In the genomic region with DNA sequence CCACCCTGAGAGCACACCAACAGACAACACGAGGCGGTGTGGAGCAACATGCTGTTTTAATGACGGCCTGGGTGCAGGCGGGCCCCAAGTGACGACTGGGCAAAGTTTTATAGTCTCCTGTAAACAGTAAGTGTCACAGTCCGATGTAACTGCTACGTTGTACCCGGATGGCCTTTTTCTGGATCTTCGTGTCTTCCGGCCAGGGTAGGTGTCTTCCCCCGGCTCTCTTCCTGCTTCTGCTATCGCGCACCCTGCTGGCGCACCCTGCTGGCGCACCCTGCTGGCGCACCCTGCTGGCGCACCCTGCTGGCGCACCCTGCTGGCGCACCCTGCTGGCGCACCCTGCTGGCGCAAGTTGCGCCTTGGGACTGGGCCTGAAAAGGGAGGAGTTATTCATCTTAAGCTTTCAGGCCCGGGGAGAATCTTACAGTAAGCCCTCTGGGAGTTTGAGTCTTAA, we compare ENCODE assay signal across 18 cellular contexts.
A peak's percentile ranks its signal among the peaks of the same experiment; 100 is the strongest.
DNase-seq lines count a peak whose midpoint lies in the region; ATAC-seq, FAIRE-seq and TF ChIP-seq lines count a peak whose summit lies in the region.
"Had no signal": no experiment of that assay in that cellular context is flagged by ENCODE, and none has a peak within 500 bp of the region (broad histone marks: within the 10 kb centered on the region; RNA-seq: fewer than 3 reads in every experiment).

No MANE protein-coding gene starts in this region.

- WGBS in K562 (ENCODE audit: insufficient coverage, low coverage, missing lambda C conversion rate), result 18% methylated on average over 23 of the region's 23 CpGs

- no peaks in the 10 kb centered on the region for H3K9me1 ChIP-seq in K562 (ENCODE audit: control insufficient read depth, insufficient read depth, low read length)

- no peaks in the 10 kb centered on the region for H3K27me3 ChIP-seq in GM06990 (replicated peaks; ENCODE audit: control insufficient read depth, insufficient read depth, low read length)
- no peaks in the 10 kb centered on the region for H3K27me3 ChIP-seq in K562 (ENCODE audit: control insufficient read depth in 2 of 2, insufficient read depth in 2 of 2, low read length in 2 of 2)
- H3K27me3 ChIP-seq: heart right ventricle had no signal

- H3K27me3 Mint-ChIP-seq in HFFc6 (ENCODE audit: insufficient read depth), result no peaks in the 10 kb centered on the region
- H3K27me3 Mint-ChIP-seq in neural crest cell (ENCODE audit: low read depth), result no peaks in the 10 kb centered on the region
- H3K27me3 Mint-ChIP-seq: activated B cell treated with CpG ODN at 0.5 μM for 24 hours; activated naive CD8-positive, alpha-beta T cell; CD4-positive, alpha-beta memory T cell had no signal

- in situ Hi-C loops in K562 (cut with MboI), result no loop called here

- BruUV-seq in K562 (replicated peaks; lab: Mats Ljungman, UMichigan), result no TSS peak

- POLR2A ChIA-PET in K562 (lab: Yijun Ruan, JAX), result no interaction called here

- no peak overlapping the region for H3K4me3 Mint-ChIP-seq in HFFc6
- no peak overlapping the region for H3K4me3 Mint-ChIP-seq in neural crest cell
- H3K4me3 Mint-ChIP-seq in stimulated activated effector memory CD8-positive, alpha-beta T cell treated with anti-CD3 and anti-CD28 coated beads, Interleukin-12 subunit alpha, Interleukin-12 subunit beta, amount 100 ng/mL, for 72 hours, result no peak overlapping the region
- H3K4me3 Mint-ChIP-seq: activated B cell treated with CpG ODN at 0.5 μM for 24 hours; activated naive CD8-positive, alpha-beta T cell; CD4-positive, alpha-beta memory T cell had no signal

- H3K4me1 ChIP-seq in K562 (replicated peaks in 1 of 2; ENCODE audit: control insufficient read depth in 2 of 2, insufficient read depth in 2 of 2, low read length in 2 of 2), result peaks cover 0 to 3% of the 10 kb centered on the region in 2 experiments; a peak in 1 of 5 replicates

- no peaks in the 10 kb centered on the region for H3K79me2 ChIP-seq in K562 (ENCODE audit: control insufficient read depth, insufficient read depth, low read length)

- CTCF ChIA-PET in K562 (lab: Yijun Ruan, JAX; ENCODE audit: low intra/inter-chr PET ratio), result interaction anchor here (0.8 kb wide), 1 partner anchor 588 kb away, joined by 3 read pairs; no protein-coding TSS in a partner anchor

- no peak for TF ChIP-seq EP300 in K562 (IDR thresholded peaks at IDR 0.05; ENCODE audit: low read length)

- H2AFZ ChIP-seq in K562 (ENCODE audit: low read depth, low read length), result peak overlapping the region; percentile 41
- H2AFZ ChIP-seq: PC-9 had no signal

- FAIRE-seq in K562 (lab: Jason Lieb, UNC), result no peak

- peak overlapping the region; percentile 59 for H3K4me2 ChIP-seq in K562 (ENCODE audit: insufficient read depth, low read length)
- H3K4me2 ChIP-seq: PC-9 had no signal

- DNase-seq in GM06990 (ENCODE audit: extremely low read depth, insufficient read length) (no peak), HFFc6 (no peak), K562 (ENCODE audit: extremely low read depth in 1 of 4, low spot score in 3 of 4) (peak; percentile 23 to 39 (median 34)), neural crest cell (ENCODE audit: low read depth, low spot score) (no peak), coronary artery (ENCODE audit: low spot score) (no peak), NCI-H524 (lab: John Stamatoyannopoulos, UW) (no peak)
- DNase-seq in stimulated activated effector memory CD8-positive, alpha-beta T cell treated with anti-CD3 and anti-CD28 coated beads, Interleukin-12 subunit alpha, Interleukin-12 subunit beta, amount 100 ng/mL, for 72 hours (ENCODE audit: low spot score in 2 of 2), result no peak
- DNase-seq: activated B cell treated with CpG ODN at 0.5 μM for 24 hours; activated CD8-positive, alpha-beta memory T cell treated with anti-CD3 and anti-CD28 coated beads, Interleukin-2, amount 50 U/mL, for 48 hours; caudate nucleus; CD4-positive, alpha-beta memory T cell; GDM1; heart right ventricle; left colon; PC-9 had no signal

- TF ChIP-seq CTCF in GM06990 (IDR thresholded peaks at IDR 0.05; ENCODE audit: insufficient read depth, low read length, poor library complexity, severe bottlenecking) (peak; percentile 26), HFFc6 (IDR thresholded peaks at IDR 0.05) (peak; percentile 74), K562 (IDR thresholded peaks at IDR 0.05 in 2 of 3, conservative IDR thresholded peaks at IDR 0.05 in 1 of 3; ENCODE audit: insufficient read depth in 2 of 3, low read depth in 1 of 3, low read length in 3 of 3) (peak; percentile 79 to 99 (median 87)), neural crest cell (conservative IDR thresholded peaks at IDR 0.05) (peak; percentile 24), coronary artery (IDR thresholded peaks at IDR 0.05) (no peak)

- TF ChIP-seq POLR2A in K562 (conservative IDR thresholded peaks at IDR 0.05), result no peak

- H3K4me1 Mint-ChIP-seq in HFFc6 (ENCODE audit: low read depth) (peaks cover 41% of the 10 kb centered on the region), neural crest cell (peaks cover 34% of the 10 kb centered on the region)
- H3K4me1 Mint-ChIP-seq in stimulated activated effector memory CD8-positive, alpha-beta T cell treated with anti-CD3 and anti-CD28 coated beads, Interleukin-12 subunit alpha, Interleukin-12 subunit beta, amount 100 ng/mL, for 72 hours, result peaks cover 6% of the 10 kb centered on the region

- intact Hi-C loops in K562 (cut with micrococcal nuclease), result no loop called here

- TF ChIP-seq RAD21 in K562 (CRISPR knock-in tag; conservative IDR thresholded peaks at IDR 0.05 in 1 of 2, IDR thresholded peaks at IDR 0.05 in 1 of 2), result peak; percentile 51 to 59

- H3K27ac Mint-ChIP-seq in HFFc6, result no peak overlapping the region
- no peak overlapping the region for H3K27ac Mint-ChIP-seq in neural crest cell (ENCODE audit: unreplicated experiment)
- no peak overlapping the region for H3K27ac Mint-ChIP-seq in stimulated activated effector memory CD8-positive, alpha-beta T cell treated with anti-CD3 and anti-CD28 coated beads, Interleukin-12 subunit alpha, Interleukin-12 subunit beta, amount 100 ng/mL, for 72 hours
- H3K27ac Mint-ChIP-seq: activated B cell treated with CpG ODN at 0.5 μM for 24 hours; activated naive CD8-positive, alpha-beta T cell; CD4-positive, alpha-beta memory T cell had no signal

- H3K9me3 Mint-ChIP-seq in HFFc6 (no peaks in the 10 kb centered on the region), neural crest cell (no peaks in the 10 kb centered on the region)
- no peaks in the 10 kb centered on the region for H3K9me3 Mint-ChIP-seq in stimulated activated effector memory CD8-positive, alpha-beta T cell treated with anti-CD3 and anti-CD28 coated beads, Interleukin-12 subunit alpha, Interleukin-12 subunit beta, amount 100 ng/mL, for 72 hours
- H3K9me3 Mint-ChIP-seq: activated B cell treated with CpG ODN at 0.5 μM for 24 hours had no signal

- ATAC-seq in K562, result peak; percentile 97
- no peak for ATAC-seq in stimulated activated effector memory CD8-positive, alpha-beta T cell treated with anti-CD3 and anti-CD28 coated beads, Interleukin-12 subunit alpha, Interleukin-12 subunit beta, amount 100 ng/mL, for 72 hours
- ATAC-seq: left colon had no signal

- H3K36me3 ChIP-seq in GM06990 (ENCODE audit: control insufficient read depth, insufficient read depth, low read length), result no peaks in the 10 kb centered on the region
- H3K36me3 ChIP-seq in K562 (ENCODE audit: control insufficient read depth, insufficient read depth, low read length), result no peaks in the 10 kb centered on the region
- H3K36me3 ChIP-seq: heart right ventricle had no signal

- H4K20me1 ChIP-seq in K562 (replicated peaks; ENCODE audit: control insufficient read depth, insufficient read depth, low read length), result no peaks in the 10 kb centered on the region

- H3K27ac ChIP-seq in K562 (ENCODE audit: extremely low read depth, low read depth, low read length) (peak overlapping the region; percentile 17; the same call in 1 of the 3 replicates), coronary artery (no peak overlapping the region)
- H3K27ac ChIP-seq: epithelial cell of prostate, heart right ventricle, HL-60, PC-9 had no signal

- H3K9ac ChIP-seq in K562 (ENCODE audit: insufficient read depth in 1 of 2, low read depth in 2 of 2, low read length in 2 of 2), result no peak overlapping the region

- no peaks in the 10 kb centered on the region for H3K9me3 ChIP-seq in K562 (replicated peaks; ENCODE audit: control insufficient read depth, insufficient read depth, low read depth, low read length)

- peaks cover 14% of the 10 kb centered on the region for H3K36me3 Mint-ChIP-seq in HFFc6 (ENCODE audit: low read depth)
- no peaks in the 10 kb centered on the region for H3K36me3 Mint-ChIP-seq in neural crest cell (ENCODE audit: low read depth)
- no peaks in the 10 kb centered on the region for H3K36me3 Mint-ChIP-seq in stimulated activated effector memory CD8-positive, alpha-beta T cell treated with anti-CD3 and anti-CD28 coated beads, Interleukin-12 subunit alpha, Interleukin-12 subunit beta, amount 100 ng/mL, for 72 hours
- H3K36me3 Mint-ChIP-seq: activated naive CD8-positive, alpha-beta T cell; CD4-positive, alpha-beta memory T cell had no signal

- H3K4me3 ChIP-seq in GM06990 (replicated peaks; ENCODE audit: low read depth, low read length) (no peak overlapping the region), K562 (0 out of 2 replicates have a peak overlapping the region, but pooled peaks have one; percentile 1), coronary artery (no peak overlapping the region)
- H3K4me3 ChIP-seq: heart right ventricle, PC-9 had no signal

TF ChIP-seq in K562, 482 proteins besides CTCF, POLR2A, EP300 and RAD21 (continues in another document):
- TF ChIP-seq FOXA3 (CRISPR knock-in tag; conservative IDR thresholded peaks at IDR 0.05 in 1 of 2, IDR thresholded peaks at IDR 0.05 in 1 of 2) (no peak), ZNF444 (CRISPR knock-in tag; IDR thresholded peaks at IDR 0.05) (no peak), KLF16 (IDR thresholded peaks at IDR 0.05) (peak; percentile 20; the same call in 1 of the 2 replicates), PML (IDR thresholded peaks at IDR 0.05; ENCODE audit: low read length) (no peak)
- TF ChIP-seq, protein P1, sequence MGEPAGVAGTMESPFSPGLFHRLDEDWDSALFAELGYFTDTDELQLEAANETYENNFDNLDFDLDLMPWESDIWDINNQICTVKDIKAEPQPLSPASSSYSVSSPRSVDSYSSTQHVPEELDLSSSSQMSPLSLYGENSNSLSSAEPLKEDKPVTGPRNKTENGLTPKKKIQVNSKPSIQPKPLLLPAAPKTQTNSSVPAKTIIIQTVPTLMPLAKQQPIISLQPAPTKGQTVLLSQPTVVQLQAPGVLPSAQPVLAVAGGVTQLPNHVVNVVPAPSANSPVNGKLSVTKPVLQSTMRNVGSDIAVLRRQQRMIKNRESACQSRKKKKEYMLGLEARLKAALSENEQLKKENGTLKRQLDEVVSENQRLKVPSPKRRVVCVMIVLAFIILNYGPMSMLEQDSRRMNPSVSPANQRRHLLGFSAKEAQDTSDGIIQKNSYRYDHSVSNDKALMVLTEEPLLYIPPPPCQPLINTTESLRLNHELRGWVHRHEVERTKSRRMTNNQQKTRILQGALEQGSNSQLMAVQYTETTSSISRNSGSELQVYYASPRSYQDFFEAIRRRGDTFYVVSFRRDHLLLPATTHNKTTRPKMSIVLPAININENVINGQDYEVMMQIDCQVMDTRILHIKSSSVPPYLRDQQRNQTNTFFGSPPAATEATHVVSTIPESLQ (CRISPR knock-in tag; IDR thresholded peaks at IDR 0.05), result no peak

Comparison
In these comparisons a context has a peak if more than half of its experiments do, and no peak if none do; other contexts are left out.
1. DNase-seq: peak in K562 (4 of 4); none in GM06990 (single experiment), HFFc6 (single experiment), neural crest cell (single experiment), coronary artery (single experiment), stimulated activated effector memory CD8-positive, alpha-beta T cell treated with anti-CD3 and anti-CD28 coated beads, Interleukin-12 subunit alpha, Interleukin-12 subunit beta, amount 100 ng/mL, for 72 hours (0 of 2) and NCI-H524 (0 of 2).